Comparison of ENCODE assay signal across 8 cellular contexts in the genomic region with DNA sequence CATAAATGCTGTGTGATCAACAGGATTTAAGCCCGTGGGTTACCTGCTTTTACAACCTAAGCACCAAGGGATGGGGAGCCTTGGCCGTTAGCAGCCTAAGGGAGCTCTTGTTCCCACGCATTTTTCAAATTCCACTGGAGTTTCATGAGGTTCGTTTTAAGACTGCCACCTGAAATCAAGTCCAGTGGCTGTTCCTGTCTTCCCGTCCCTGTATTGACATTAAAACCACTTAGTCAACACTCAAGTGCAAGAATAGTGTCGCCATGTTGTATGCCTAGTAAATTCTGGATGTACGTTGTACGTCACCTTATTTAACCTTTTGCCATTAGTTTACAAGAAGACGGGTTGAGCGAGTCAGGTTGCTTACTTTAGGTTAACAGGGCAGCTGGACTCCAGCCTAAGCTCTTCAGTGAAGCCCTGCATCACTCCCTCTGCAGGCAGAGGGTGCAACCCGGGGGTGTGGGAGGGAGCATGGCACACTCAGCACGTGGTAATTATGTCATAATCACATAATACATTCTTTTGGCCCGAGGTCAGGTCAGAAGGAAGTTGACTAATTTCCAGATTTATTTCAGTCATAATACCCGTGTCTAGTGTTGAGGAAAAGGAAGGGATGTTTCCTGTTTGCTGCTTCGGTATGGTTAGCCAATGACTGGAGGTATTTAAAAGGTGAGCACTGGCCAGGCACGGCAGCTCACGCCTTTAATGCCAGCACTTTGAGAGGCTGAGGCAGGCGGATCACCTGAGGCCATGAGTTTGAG. TPM values are rescaled to one million over a fixed set of nuclear protein-coding genes. Genes with fewer than 3 reads are reported as not detected.
A peak's percentile ranks its signal among the peaks of the same experiment; 100 is the strongest.
DNase-seq lines count a peak whose midpoint lies in the region; ATAC-seq and TF ChIP-seq lines count a peak whose summit lies in the region.

No MANE protein-coding gene starts in this region.

- H3K36me3 ChIP-seq in gastroesophageal sphincter = no peaks in the 10 kb centered on the region
- H3K36me3 ChIP-seq in prostate gland = no peaks in the 10 kb centered on the region
- H3K36me3 ChIP-seq in MM.1S (replicated peaks; ENCODE audit: insufficient read depth, low read length) = no peaks in the 10 kb centered on the region

- H3K9ac ChIP-seq in MM.1S (ENCODE audit: low read length) = no peak overlapping the region

- H3K27me3 ChIP-seq in gastroesophageal sphincter = no peaks in the 10 kb centered on the region
- no peaks in the 10 kb centered on the region for H3K27me3 ChIP-seq in prostate gland (replicated peaks; ENCODE audit: insufficient read depth)
- no peaks in the 10 kb centered on the region for H3K27me3 ChIP-seq in MM.1S (replicated peaks; ENCODE audit: insufficient read depth, low read length)

- peak; percentile 79 for DNase-seq in AG20443 (ENCODE audit: low spot score)
- peak; percentile 97 for DNase-seq in MV-4-11 (lab: John Stamatoyannopoulos, UW)
- DNase-seq in activated CD8-positive, alpha-beta memory T cell treated with anti-CD3 and anti-CD28 coated beads, Interleukin-2, amount 50 U/mL, for 4 hours = peak; percentile 26
- peak; percentile 93 for DNase-seq in prostate gland (ENCODE audit: low spot score)
- no peak for DNase-seq in MM.1S
- DNase-seq in NCI-H187 treated with DMSO at 0.1 percent for 48 hours (lab: John Stamatoyannopoulos, UW) = no peak

- peak in 2 of 4 experiments; percentile 28 to 47 for TF ChIP-seq CTCF in gastroesophageal sphincter (IDR thresholded peaks at IDR 0.05)
- peak in 3 of 4 experiments; percentile 22 to 46 (median 36) for TF ChIP-seq CTCF in prostate gland (IDR thresholded peaks at IDR 0.05)
- TF ChIP-seq CTCF in MM.1S (IDR thresholded peaks at IDR 0.05; ENCODE audit: low read length) = no peak

- H3F3A ChIP-seq in MM.1S (ENCODE audit: insufficient read depth, low read length) = no peaks in the 10 kb centered on the region

- ATAC-seq in GM18909 (IDR thresholded peaks at IDR 0.05; ENCODE audit: poor library complexity, unreplicated experiment) = peak; percentile 76
- ATAC-seq in gastroesophageal sphincter = peak; percentile 96

- H3K9me2 ChIP-seq in MM.1S (replicated peaks; ENCODE audit: insufficient read depth, low read length) = no peaks in the 10 kb centered on the region

- WGBS in gastroesophageal sphincter (ENCODE audit: low coverage in 1 of 2), 2 donors = 18 to 34% methylated on average over 7 to 17 of the region's 18 CpGs
- WGBS in prostate gland = 23% methylated on average over 18 of the region's 18 CpGs

- H3K4me3 ChIP-seq in gastroesophageal sphincter = no peak overlapping the region
- no peak overlapping the region for H3K4me3 ChIP-seq in prostate gland
- no peak overlapping the region for H3K4me3 ChIP-seq in MM.1S (ENCODE audit: low read length)

- intact Hi-C loops in prostate gland (cut with DNase I) = no loop called here

- H3K9me3 ChIP-seq in gastroesophageal sphincter (no peaks in the 10 kb centered on the region), prostate gland (no peaks in the 10 kb centered on the region), MM.1S (replicated peaks; ENCODE audit: insufficient read depth, low read length) (no peaks in the 10 kb centered on the region)

- TF ChIP-seq EP300 in gastroesophageal sphincter (IDR thresholded peaks at IDR 0.05) = no peak

- H3K27ac ChIP-seq in gastroesophageal sphincter (peak overlapping the region; percentile 72 to 87 (median 82)), prostate gland (peak overlapping the region; percentile 53 to 69), MM.1S (ENCODE audit: low read length) (no peak overlapping the region)

- H3K79me2 ChIP-seq in MM.1S (ENCODE audit: low read length) = peaks cover 64% of the 10 kb centered on the region

- H4K20me1 ChIP-seq in MM.1S (ENCODE audit: insufficient read depth, low read length) = no peaks in the 10 kb centered on the region

- no peak overlapping the region for H2AFZ ChIP-seq in MM.1S (ENCODE audit: low read length)

- H3K4me1 ChIP-seq in gastroesophageal sphincter (peaks cover 10 to 64% (median 13%) of the 10 kb centered on the region in 3 donors), prostate gland (replicated peaks) (no peaks in the 10 kb centered on the region), MM.1S (ENCODE audit: low read length) (no peaks in the 10 kb centered on the region)

- TF ChIP-seq POLR2A in gastroesophageal sphincter (IDR thresholded peaks at IDR 0.05) = no peak
- TF ChIP-seq POLR2A in prostate gland (IDR thresholded peaks at IDR 0.05) = no peak

- no peak overlapping the region for H3K4me2 ChIP-seq in MM.1S (ENCODE audit: low read depth, low read length)

RNA-seq across cellular contexts. Expression of gene CNST, which starts 42.5 kb away (rescaled TPM):
- total RNA-seq in gastroesophageal sphincter = 10 to 100 TPM; 41.6 to 81.9 (median 65.6) TPM
- 10 to 100 TPM; 19.4 to 52.6 TPM for total RNA-seq in prostate gland

RNA-seq across cellular contexts. Expression of gene TFB2M, which starts 42.7 kb away (rescaled TPM):
- total RNA-seq in gastroesophageal sphincter (10 to 100 TPM in 2 of 4 donors, 1 to 10 TPM in 2; 7.4 to 12.8 (median 10.2) TPM), prostate gland (10 to 100 TPM; 10.3 to 15.1 TPM)

Comparison
In these comparisons a context has a peak if more than half of its experiments do, and no peak if none do; other contexts are left out.
1. DNase-seq: peak in AG20443 (single experiment), MV-4-11 (single experiment), activated CD8-positive, alpha-beta memory T cell treated with anti-CD3 and anti-CD28 coated beads, Interleukin-2, amount 50 U/mL, for 4 hours (single experiment) and prostate gland (single experiment); none in MM.1S (single experiment) and NCI-H187 treated with DMSO at 0.1 percent for 48 hours (single experiment).